In the genomic region with DNA sequence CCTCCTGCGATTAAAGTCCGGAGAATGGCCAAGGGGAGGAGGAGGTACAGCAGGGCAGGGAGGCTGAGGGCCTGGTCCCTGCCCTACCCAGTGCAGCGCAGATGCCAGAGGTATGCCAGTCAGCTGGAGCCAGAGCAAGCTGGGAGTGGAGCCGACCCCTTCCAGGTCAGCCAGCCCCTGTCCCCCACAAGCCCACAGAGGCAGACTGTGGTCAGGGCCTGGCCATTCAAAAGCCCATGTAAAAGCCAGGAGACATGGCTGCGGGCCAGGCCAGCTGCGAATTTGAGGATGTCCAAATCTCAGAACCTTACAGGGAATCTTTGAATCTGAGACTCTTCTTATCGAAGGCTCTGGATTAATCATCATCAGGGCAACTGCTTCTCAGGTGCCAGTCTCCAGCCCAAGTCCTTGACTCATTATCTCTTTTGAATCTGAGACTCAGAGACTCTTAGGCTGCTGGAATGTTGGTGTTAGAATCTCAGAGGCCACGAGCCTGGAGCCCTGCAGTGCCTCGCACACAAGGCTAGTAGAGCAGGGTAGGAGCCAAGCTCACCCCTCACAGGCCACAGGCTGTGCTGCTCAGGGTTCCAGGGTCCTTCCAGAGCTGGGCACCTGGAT, we compare ENCODE assay signal across 8 cellular contexts. TPM values are rescaled to one million over a fixed set of nuclear protein-coding genes. Genes with fewer than 3 reads are reported as not detected.
A peak's percentile ranks its signal among the peaks of the same experiment; 100 is the strongest.
DNase-seq lines count a peak whose midpoint lies in the region; ATAC-seq, FAIRE-seq and TF ChIP-seq lines count a peak whose summit lies in the region.

No MANE protein-coding gene starts in this region.

- peak overlapping the region; percentile 45 for H3K4me3 ChIP-seq in bronchial epithelial cell (ENCODE audit: low read depth, low read length)
- H3K4me3 ChIP-seq in subcutaneous abdominal adipose tissue (ENCODE audit: low read depth in 1 of 5, low read length in 5 of 5), result peak overlapping the region; percentile 53 to 65 (median 60)

- H3K27me3 ChIP-seq in bronchial epithelial cell (ENCODE audit: control insufficient read depth, insufficient read depth, low read length) (no peaks in the 10 kb centered on the region), subcutaneous abdominal adipose tissue (ENCODE audit: control insufficient read depth in 5 of 5, insufficient read depth in 4 of 5, low read length in 5 of 5) (peaks cover 0 to 19% (median 14%) of the 10 kb centered on the region in 5 donors)

- peak overlapping the region; percentile 78 for H3K27ac ChIP-seq in subcutaneous abdominal adipose tissue (ENCODE audit: low read depth, low read length)

- no peaks in the 10 kb centered on the region for H3K9me3 ChIP-seq in subcutaneous abdominal adipose tissue (ENCODE audit: control insufficient read depth in 5 of 5, low read length in 5 of 5)

- in situ Hi-C loops in KBM-7 (cut with MboI; ENCODE audit: low pct_unique_long_range_greater_than_20kb, low sequenced_read_pairs) (no loop called here), G401 (cut with HindIII; ENCODE audit: low sequenced_read_pairs) (no loop called here)

- peak overlapping the region; percentile 28 to 74 (median 62) for H3K9ac ChIP-seq in subcutaneous abdominal adipose tissue (ENCODE audit: low read length in 5 of 5)

- no peak for FAIRE-seq in bronchial epithelial cell (lab: Jason Lieb, UNC)

- ATAC-seq in HG03432 (IDR thresholded peaks at IDR 0.05; ENCODE audit: unreplicated experiment), result no peak

- peak; percentile 19 for DNase-seq in HT-29 (ENCODE audit: low spot score)
- DNase-seq in bronchial epithelial cell (ENCODE audit: low read depth), result peak; percentile 64
- peak; percentile 13 for DNase-seq in kidney glomerular epithelial cell (lab: John Stamatoyannopoulos, UW)
- no peak for DNase-seq in KBM-7
- no peak for DNase-seq in NCI-H345 treated with DMSO at 0.1 percent for 48 hours (lab: John Stamatoyannopoulos, UW; ENCODE audit: unreplicated experiment)
- no peak for DNase-seq in G401 (ENCODE audit: low spot score)

- TF ChIP-seq CTCF in bronchial epithelial cell (IDR thresholded peaks at IDR 0.05; ENCODE audit: insufficient read depth, low read length, severe bottlenecking), result no peak

- peaks cover 0 to 48% (median 38%) of the 10 kb centered on the region in 5 donors for H3K4me1 ChIP-seq in subcutaneous abdominal adipose tissue (ENCODE audit: control insufficient read depth in 5 of 5, insufficient read depth in 5 of 5, low read length in 5 of 5)

- H3K36me3 ChIP-seq in bronchial epithelial cell (ENCODE audit: control insufficient read depth, insufficient read depth, low read length), result no peaks in the 10 kb centered on the region
- no peaks in the 10 kb centered on the region for H3K36me3 ChIP-seq in subcutaneous abdominal adipose tissue (ENCODE audit: control insufficient read depth in 5 of 5, insufficient read depth in 5 of 5, low read length in 5 of 5)

RNA-seq across cellular contexts. Expression of a gene that starts 0.6 kb away (rescaled TPM):
- 11.7 and 13.5 TPM in 2 replicates for total RNA-seq in HT-29 (2014; rRNA removed; shearing (Covaris generic))
- 3.4 and 5.9 TPM in 2 replicates for total RNA-seq in bronchial epithelial cell
- 16.0 and 18.4 TPM in 2 replicates for total RNA-seq in G401 (2014; rRNA removed; shearing (Covaris generic))

RNA-seq across cellular contexts. Expression of a gene that starts 55.8 kb away (rescaled TPM):
- 126 and 128 TPM in 2 replicates for total RNA-seq in HT-29 (2014; rRNA removed; shearing (Covaris generic))
- total RNA-seq in bronchial epithelial cell, result 64.5 and 151 TPM in 2 replicates
- total RNA-seq in G401 (2014; rRNA removed; shearing (Covaris generic)), result 69.8 and 76.3 TPM in 2 replicates

Comparison
In these comparisons a context has a peak if more than half of its experiments do, and no peak if none do; other contexts are left out.
1. DNase-seq: peak in HT-29 (single experiment), bronchial epithelial cell (single experiment) and kidney glomerular epithelial cell (single experiment); none in KBM-7 (single experiment), NCI-H345 treated with DMSO at 0.1 percent for 48 hours (single experiment) and G401 (single experiment).